30 cellular contexts compared by ENCODE assay signal in the genomic region with DNA sequence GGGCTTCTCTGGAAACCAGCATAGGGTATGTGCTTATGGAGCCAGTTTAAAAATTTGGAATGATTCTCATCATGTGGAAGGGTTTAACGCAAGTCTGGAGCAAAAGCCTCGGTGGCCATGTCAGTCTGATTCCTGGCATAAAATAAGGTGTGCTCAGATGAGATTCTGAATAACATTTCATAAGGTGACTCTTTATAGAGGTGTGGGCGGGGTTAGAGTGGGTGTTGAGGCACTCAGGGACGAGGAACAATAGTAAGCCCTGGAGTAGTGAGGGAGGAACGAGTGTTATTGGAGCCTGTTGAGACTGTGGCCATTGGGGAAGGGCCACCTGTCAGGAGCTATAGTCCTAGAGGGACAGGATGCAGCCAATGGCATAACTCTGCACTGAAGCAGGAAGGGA. TPM values are rescaled to one million over a fixed set of nuclear protein-coding genes. Genes with fewer than 3 reads are reported as not detected.
"Had no signal": no experiment of that assay in that cellular context is flagged by ENCODE, and none has a peak within 500 bp of the region (broad histone marks: within the 10 kb centered on the region; RNA-seq: fewer than 3 reads in every experiment).

No MANE protein-coding gene starts in this region.

- H3K27ac ChIP-seq: stomach, suprapubic skin, testis, thoracic aorta, thyroid gland, tibial artery, tibial nerve, transverse colon, upper lobe of left lung, upper lobe of right lung, uterus, vagina had no signal

- H3K27me3 ChIP-seq: testis, thyroid gland, tibial nerve, upper lobe of left lung, upper lobe of right lung, uterus, vagina had no signal

- ATAC-seq: stimulated activated effector memory CD8-positive, alpha-beta T cell treated with anti-CD3 and anti-CD28 coated beads, Interleukin-12 subunit alpha, Interleukin-12 subunit beta, amount 100 ng/mL, for 72 hours; stimulated activated memory B cell treated with anti-CD40 and anti-IgM and Interleukin-4, amounts not matched to agents 10 μg/mL and 1 μg/mL and 100 μg/mL, for 72 hours; stimulated activated naive B cell treated with anti-CD40 and anti-IgM and Interleukin-4, amounts not matched to agents 10 μg/mL and 1 μg/mL and 100 μg/mL, for 72 hours; stimulated activated naive CD8-positive, alpha-beta T cell treated with anti-CD3 and anti-CD28 coated beads, Interleukin-15, amount 100 ng/mL, for 72 hours; stimulated activated naive CD8-positive, alpha-beta T cell treated with anti-CD3 and anti-CD28 coated beads, Interleukin-15, Interleukin-2, amounts not matched to agents 100 U/mL and 50 U/mL, for 24 hours; upper lobe of right lung had no signal

- H3K4me3 Mint-ChIP-seq: stimulated activated effector memory CD8-positive, alpha-beta T cell treated with anti-CD3 and anti-CD28 coated beads, Interleukin-12 subunit alpha, Interleukin-12 subunit beta, amount 100 ng/mL, for 72 hours; stimulated activated memory B cell treated with anti-CD40 and anti-IgM and Interleukin-4, amounts not matched to agents 10 μg/mL and 1 μg/mL and 100 μg/mL, for 72 hours; stimulated activated naive B cell treated with anti-CD40 and anti-IgM and Interleukin-4, amounts not matched to agents 10 μg/mL and 1 μg/mL and 100 μg/mL, for 72 hours; stimulated activated naive CD8-positive, alpha-beta T cell treated with anti-CD3 and anti-CD28 coated beads, Interleukin-15, amount 100 ng/mL, for 72 hours; stimulated activated naive CD8-positive, alpha-beta T cell treated with anti-CD3 and anti-CD28 coated beads, Interleukin-15, Interleukin-2, amounts not matched to agents 100 ng/mL and 50 ng/mL, for 24 hours; type B pancreatic cell had no signal

- H3K9me3 Mint-ChIP-seq: stimulated activated effector memory CD8-positive, alpha-beta T cell treated with anti-CD3 and anti-CD28 coated beads, Interleukin-12 subunit alpha, Interleukin-12 subunit beta, amount 100 ng/mL, for 72 hours; stimulated activated memory B cell treated with anti-CD40 and anti-IgM and Interleukin-4, amounts not matched to agents 10 μg/mL and 1 μg/mL and 100 μg/mL, for 72 hours; stimulated activated naive CD8-positive, alpha-beta T cell treated with anti-CD3 and anti-CD28 coated beads, Interleukin-15, amount 100 ng/mL, for 72 hours; stimulated activated naive CD8-positive, alpha-beta T cell treated with anti-CD3 and anti-CD28 coated beads, Interleukin-15, Interleukin-2, amounts not matched to agents 100 ng/mL and 50 ng/mL, for 24 hours; type B pancreatic cell had no signal

- H3K4me1 Mint-ChIP-seq: stimulated activated effector memory CD8-positive, alpha-beta T cell treated with anti-CD3 and anti-CD28 coated beads, Interleukin-12 subunit alpha, Interleukin-12 subunit beta, amount 100 ng/mL, for 72 hours; stimulated activated memory B cell treated with anti-CD40 and anti-IgM and Interleukin-4, amounts not matched to agents 10 μg/mL and 1 μg/mL and 100 μg/mL, for 72 hours; stimulated activated naive B cell treated with anti-CD40 and anti-IgM and Interleukin-4, amounts not matched to agents 10 μg/mL and 1 μg/mL and 100 μg/mL, for 72 hours; stimulated activated naive CD8-positive, alpha-beta T cell treated with anti-CD3 and anti-CD28 coated beads, Interleukin-15, amount 100 ng/mL, for 72 hours had no signal

- H3K4me3 ChIP-seq: stomach, suprapubic skin, testis, thoracic aorta, thyroid gland, tibial artery, tibial nerve, transverse colon, upper lobe of left lung, upper lobe of right lung, uterus, vagina had no signal

- H3K4me1 ChIP-seq: stomach, suprapubic skin, testis, thyroid gland, tibial artery, tibial nerve, transverse colon, upper lobe of left lung, upper lobe of right lung, uterus, vagina had no signal

- H3K9me3 ChIP-seq: stomach, suprapubic skin, testis, thoracic aorta, thyroid gland, tibial artery, tibial nerve, transverse colon, upper lobe of left lung, upper lobe of right lung, uterus, vagina had no signal

- DNase-seq: stimulated activated CD4-positive, alpha-beta T cell treated with anti-CD3 and anti-CD28 coated beads, Interleukin-2, amount 100 ng/mL, for 48 hours; stimulated activated CD4-positive, alpha-beta T cell treated with anti-CD3 and anti-CD28 coated beads, Interleukin-4, amount 100 ng/mL, for 1 hour; stimulated activated CD4-positive, alpha-beta T cell treated with anti-CD3 and anti-CD28 coated beads, Interleukin-4, amount 100 ng/mL, for 24 hours; stimulated activated CD4-positive, alpha-beta T cell treated with anti-CD3 and anti-CD28 coated beads, Interleukin-4, amount 100 ng/mL, for 4 hours; stimulated activated CD8-positive, alpha-beta memory T cell treated with anti-CD3 and anti-CD28 coated beads, Interleukin-4, amount 100 ng/mL, for 48 hours; stimulated activated naive B cell treated with anti-CD40 and anti-IgM and Interleukin-4, amounts not matched to agents 10 μg/mL and 1 μg/mL and 100 μg/mL, for 72 hours; stimulated activated naive CD4-positive, alpha-beta T cell; stimulated activated naive CD4-positive, alpha-beta T cell treated with Interleukin-2 at 50 U/mL for 16 hours; stimulated activated naive CD8-positive, alpha-beta T cell treated with anti-CD3 and anti-CD28 coated beads, Interleukin-15, amount 100 ng/mL, for 72 hours; stimulated activated naive CD8-positive, alpha-beta T cell treated with anti-CD3 and anti-CD28 coated beads, Interleukin-15, Interleukin-2, amounts not matched to agents 100 U/mL and 50 U/mL, for 24 hours; stomach; substantia nigra; testis; thyroid gland; tibial artery; transverse colon; trophoblast cell; upper lobe of left lung; upper lobe of right lung; uterus had no signal

- H3K27me3 Mint-ChIP-seq: stimulated activated memory B cell treated with anti-CD40 and anti-IgM and Interleukin-4, amounts not matched to agents 10 μg/mL and 1 μg/mL and 100 μg/mL, for 72 hours had no signal

- H3K36me3 ChIP-seq: stomach, suprapubic skin, thoracic aorta, thyroid gland, tibial artery, tibial nerve, transverse colon, upper lobe of left lung, upper lobe of right lung, uterus, vagina had no signal

- H3K36me3 Mint-ChIP-seq: stimulated activated effector memory CD8-positive, alpha-beta T cell treated with anti-CD3 and anti-CD28 coated beads, Interleukin-12 subunit alpha, Interleukin-12 subunit beta, amount 100 ng/mL, for 72 hours; stimulated activated memory B cell treated with anti-CD40 and anti-IgM and Interleukin-4, amounts not matched to agents 10 μg/mL and 1 μg/mL and 100 μg/mL, for 72 hours; stimulated activated naive B cell treated with anti-CD40 and anti-IgM and Interleukin-4, amounts not matched to agents 10 μg/mL and 1 μg/mL and 100 μg/mL, for 72 hours; type B pancreatic cell had no signal

- H3K27ac Mint-ChIP-seq: stimulated activated effector memory CD8-positive, alpha-beta T cell treated with anti-CD3 and anti-CD28 coated beads, Interleukin-12 subunit alpha, Interleukin-12 subunit beta, amount 100 ng/mL, for 72 hours; stimulated activated memory B cell treated with anti-CD40 and anti-IgM and Interleukin-4, amounts not matched to agents 10 μg/mL and 1 μg/mL and 100 μg/mL, for 72 hours; stimulated activated naive B cell treated with anti-CD40 and anti-IgM and Interleukin-4, amounts not matched to agents 10 μg/mL and 1 μg/mL and 100 μg/mL, for 72 hours; stimulated activated naive CD8-positive, alpha-beta T cell treated with anti-CD3 and anti-CD28 coated beads, Interleukin-15, Interleukin-2, amounts not matched to agents 100 ng/mL and 50 ng/mL, for 24 hours; type B pancreatic cell had no signal

RNA-seq across cellular contexts. Expression of gene KIRREL3, which starts 13.0 kb away (rescaled TPM):
- total RNA-seq: subcutaneous adipose tissue, thoracic aorta, tibial nerve, upper lobe of right lung, ureter, vagina had no signal
